In the genomic region with DNA sequence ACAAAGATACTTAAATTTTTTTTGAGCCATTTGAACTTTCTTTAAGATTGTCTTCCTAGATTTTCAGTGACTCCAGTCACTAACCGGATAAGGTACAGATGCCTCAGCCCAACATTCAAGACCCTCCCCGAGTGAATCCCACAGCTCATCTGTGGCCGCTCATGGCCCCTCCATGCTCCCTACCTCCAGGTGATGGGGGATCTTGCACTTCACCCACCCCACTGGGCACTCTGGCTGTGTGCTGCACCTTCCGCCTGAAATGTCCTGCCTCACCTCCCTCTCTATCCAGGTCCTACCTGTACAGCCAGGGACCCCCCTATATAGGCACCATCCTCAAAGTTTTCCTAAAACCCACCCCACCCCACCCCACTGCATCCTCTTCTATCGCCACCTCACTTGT, we compare ENCODE assay signal across 31 cellular contexts. TPM values are rescaled to one million over a fixed set of nuclear protein-coding genes. Genes with fewer than 3 reads are reported as not detected.
"Had no signal": no experiment of that assay in that cellular context is flagged by ENCODE, and none has a peak within 500 bp of the region (broad histone marks: within the 10 kb centered on the region; RNA-seq: fewer than 3 reads in every experiment).

No MANE protein-coding gene starts in this region.

- H3K27ac ChIP-seq: neural progenitor cell, pancreas, psoas muscle, right atrium auricular region, skin epidermis, spleen, suprapubic skin, testis, tibial artery, transverse colon, upper lobe of right lung, uterus had no signal

- H3K4me3 Mint-ChIP-seq: naive thymus-derived CD4-positive, alpha-beta T cell; natural killer cell; nephron; neural progenitor cell; stimulated activated memory B cell treated with anti-CD40 and anti-IgM and Interleukin-4, amounts not matched to agents 10 μg/mL and 1 μg/mL and 100 μg/mL, for 72 hours; stimulated activated naive CD8-positive, alpha-beta T cell treated with anti-CD3 and anti-CD28 coated beads, Interleukin-15, amount 100 ng/mL, for 72 hours; type B pancreatic cell had no signal

- H3K9me3 Mint-ChIP-seq: natural killer cell; neural progenitor cell; stimulated activated memory B cell treated with anti-CD40 and anti-IgM and Interleukin-4, amounts not matched to agents 10 μg/mL and 1 μg/mL and 100 μg/mL, for 72 hours; stimulated activated naive CD8-positive, alpha-beta T cell treated with anti-CD3 and anti-CD28 coated beads, Interleukin-15, amount 100 ng/mL, for 72 hours had no signal

- H3K4me1 Mint-ChIP-seq: natural killer cell; nephron; stimulated activated memory B cell treated with anti-CD40 and anti-IgM and Interleukin-4, amounts not matched to agents 10 μg/mL and 1 μg/mL and 100 μg/mL, for 72 hours; stimulated activated naive CD8-positive, alpha-beta T cell treated with anti-CD3 and anti-CD28 coated beads, Interleukin-15, amount 100 ng/mL, for 72 hours had no signal

- ATAC-seq: naive thymus-derived CD4-positive, alpha-beta T cell; natural killer cell; pancreas; psoas muscle; sciatic nerve; stimulated activated memory B cell treated with anti-CD40 and anti-IgM and Interleukin-4, amounts not matched to agents 10 μg/mL and 1 μg/mL and 100 μg/mL, for 72 hours; stimulated activated naive CD8-positive, alpha-beta T cell treated with anti-CD3 and anti-CD28 coated beads, Interleukin-15, amount 100 ng/mL, for 72 hours; stimulated activated naive CD8-positive, alpha-beta T cell treated with anti-CD3 and anti-CD28 coated beads, Interleukin-15, Interleukin-2, amounts not matched to agents 100 U/mL and 50 U/mL, for 24 hours; upper lobe of right lung had no signal

- H3K4me3 ChIP-seq: neural progenitor cell, pancreas, psoas muscle, right atrium auricular region, skin epidermis, smooth muscle cell, spleen, suprapubic skin, testis, tibial artery, transverse colon, upper lobe of right lung, uterus had no signal

- H3K36me3 Mint-ChIP-seq: naive thymus-derived CD4-positive, alpha-beta T cell; natural killer cell; neural progenitor cell; stimulated activated memory B cell treated with anti-CD40 and anti-IgM and Interleukin-4, amounts not matched to agents 10 μg/mL and 1 μg/mL and 100 μg/mL, for 72 hours; type B pancreatic cell had no signal

- H3K27ac Mint-ChIP-seq: naive thymus-derived CD4-positive, alpha-beta T cell; natural killer cell; neural progenitor cell; progenitor cell of endocrine pancreas; stimulated activated memory B cell treated with anti-CD40 and anti-IgM and Interleukin-4, amounts not matched to agents 10 μg/mL and 1 μg/mL and 100 μg/mL, for 72 hours; stimulated activated naive CD8-positive, alpha-beta T cell treated with anti-CD3 and anti-CD28 coated beads, Interleukin-15, amount 100 ng/mL, for 72 hours; type B pancreatic cell had no signal

- DNase-seq: naive thymus-derived CD4-positive, alpha-beta T cell; natural killer cell; occipital lobe; pancreas; psoas muscle; spleen; stimulated activated CD4-positive, alpha-beta T cell treated with anti-CD3 and anti-CD28 coated beads, Interleukin-12 subunit alpha, Interleukin-12 subunit beta, amount 100 ng/mL, for 4 hours; stimulated activated CD4-positive, alpha-beta T cell treated with anti-CD3 and anti-CD28 coated beads, Interleukin-1b, Interleukin-23, amount 100 ng/mL, for 48 hours; stimulated activated CD4-positive, alpha-beta T cell treated with anti-CD3 and anti-CD28 coated beads, Interleukin-4, amount 100 ng/mL, for 1 hour; stimulated activated CD4-positive, alpha-beta T cell treated with anti-CD3 and anti-CD28 coated beads, Interleukin-4, amount 100 ng/mL, for 4 hours; stimulated activated CD8-positive, alpha-beta memory T cell treated with anti-CD3 and anti-CD28 coated beads, Interleukin-4, amount 100 ng/mL, for 48 hours; stimulated activated naive CD4-positive, alpha-beta T cell; stimulated activated naive CD8-positive, alpha-beta T cell treated with anti-CD3 and anti-CD28 coated beads, Interleukin-15, amount 100 ng/mL, for 72 hours; stimulated activated naive CD8-positive, alpha-beta T cell treated with anti-CD3 and anti-CD28 coated beads, Interleukin-15, Interleukin-2, amounts not matched to agents 100 U/mL and 50 U/mL, for 24 hours; substantia nigra; testis; tibial artery; transverse colon; upper lobe of right lung; uterus had no signal

RNA-seq across cellular contexts. Expression of gene NTRK3, which starts 24.6 kb away (rescaled TPM):
- total RNA-seq: natural killer cell, osteocyte, progenitor cell of endocrine pancreas had no signal
- polyA plus RNA-seq: naive thymus-derived CD4-positive, alpha-beta T cell had no signal
